ENCODE assay signal across 20 cellular contexts in genomic region chr18:46341989-46342525, GRCh38.
DNase-seq lines count a peak whose midpoint lies in the region; ATAC-seq and TF ChIP-seq lines count a peak whose summit lies in the region.
"Had no signal": no experiment of that assay in that cellular context is flagged by ENCODE, and none has a peak within 500 bp of the region (broad histone marks: within the 10 kb centered on the region; RNA-seq: fewer than 3 reads in every experiment).

No MANE protein-coding gene starts in this region.

- peaks cover 22 to 30% (median 24%) of the 10 kb centered on the region in 3 donors for H3K27me3 Mint-ChIP-seq in CD14-positive monocyte (ENCODE audit: low read depth in 3 of 3)

- H3K4me1 Mint-ChIP-seq in CD14-positive monocyte, result peaks cover 61% of the 10 kb centered on the region

- peaks cover 0 to 5% of the 10 kb centered on the region in 2 donors for H3K36me3 Mint-ChIP-seq in CD14-positive monocyte
- H3K36me3 Mint-ChIP-seq: naive B cell, T-cell had no signal

- H3K9me3 Mint-ChIP-seq in CD14-positive monocyte, result peaks cover 0 to 2% (median 0%) of the 10 kb centered on the region in 7 donors
- H3K9me3 Mint-ChIP-seq: activated T-cell treated with anti-CD3 and anti-CD28 coated beads, Interleukin-2, amount 50 U/mL, for 4 hours; mesothelial cell of epicardium; naive B cell; T-cell had no signal

- H3K9me3 ChIP-seq in MG63, result no peaks in the 10 kb centered on the region
- H3K9me3 ChIP-seq: HAP-1, left lung, testis had no signal

- no peak for ATAC-seq in GM18861 (IDR thresholded peaks at IDR 0.05; ENCODE audit: unreplicated experiment)
- ATAC-seq: activated T-cell treated with anti-CD3 and anti-CD28 coated beads, Interleukin-2, amount 50 U/mL, for 4 hours; K562; left lung; stimulated activated naive CD8-positive, alpha-beta T cell treated with anti-CD3 and anti-CD28 coated beads, Interleukin-15, Interleukin-2, amounts not matched to agents 100 U/mL and 50 U/mL, for 24 hours; T-cell had no signal

- DNase-seq in CD14-positive monocyte (ENCODE audit: low spot score) (no peak), GF-D8 (lab: John Stamatoyannopoulos, UW) (peak; percentile 37), SIG-M5 (lab: John Stamatoyannopoulos, UW) (peak; percentile 4), mesenteric fat pad (ENCODE audit: low spot score) (peak; percentile 67), MG63 (no peak), amniotic stem cell (lab: John Stamatoyannopoulos, UW) (no peak)
- DNase-seq: activated CD4-positive, alpha-beta T cell treated with anti-CD3 and anti-CD28 coated beads for 48 hours; activated naive CD4-positive, alpha-beta T cell; activated T-cell treated with anti-CD3 and anti-CD28 coated beads, Interleukin-2, amount 50 U/mL, for 4 hours; brain microvascular endothelial cell; left lung; naive B cell; SHP77 treated with DMSO at 0.1 percent for 48 hours; stimulated activated naive CD8-positive, alpha-beta T cell treated with anti-CD3 and anti-CD28 coated beads, Interleukin-15, Interleukin-2, amounts not matched to agents 100 U/mL and 50 U/mL, for 24 hours; T-cell; testis had no signal

- intact Hi-C loops in CD14-positive monocyte (cut with micrococcal nuclease), result no loop called here

- H3K27me3 ChIP-seq in MG63, result no peaks in the 10 kb centered on the region
- H3K27me3 ChIP-seq: testis had no signal

- no peak overlapping the region for H3K4me3 ChIP-seq in MG63
- H3K4me3 ChIP-seq: HAP-1, K562, left lung, testis had no signal

- no peaks in the 10 kb centered on the region for H3K36me3 ChIP-seq in MG63
- H3K36me3 ChIP-seq: brain microvascular endothelial cell, HAP-1, left lung had no signal

- TF ChIP-seq CTCF in CD14-positive monocyte (IDR thresholded peaks at IDR 0.05), result no peak

- H3K4me3 Mint-ChIP-seq in CD14-positive monocyte, result peak overlapping the region in 1 of 2 donors; percentile 15
- H3K4me3 Mint-ChIP-seq: activated T-cell treated with anti-CD3 and anti-CD28 coated beads, Interleukin-2, amount 50 U/mL, for 4 hours; mesothelial cell of epicardium; naive B cell; T-cell had no signal

- H3K27ac Mint-ChIP-seq in CD14-positive monocyte, result peak overlapping the region in 4 of 7 donors; percentile 5 to 57 (median 45)
- H3K27ac Mint-ChIP-seq: mesothelial cell of epicardium had no signal

Comparison
In these comparisons a context has a peak if more than half of its experiments do, and no peak if none do; other contexts are left out.
1. DNase-seq: peak in GF-D8 (single experiment), SIG-M5 (single experiment) and mesenteric fat pad (single experiment); none in CD14-positive monocyte (single experiment), MG63 (single experiment) and amniotic stem cell (single experiment).